ENCODE assay signal across 1 cellular context in genomic region chr3:173225351-173225750, GRCh38.
TF ChIP-seq lines count a peak whose summit lies in the region.

No MANE protein-coding gene starts in this region.

TF ChIP-seq in GM23338, 12 proteins besides CTCF, POLR2A, EP300 and RAD21 (continued from another document):
- TF ChIP-seq ZNF462 (CRISPR knock-in tag; IDR thresholded peaks at IDR 0.05) (no peak), EZH2 (IDR thresholded peaks at IDR 0.05; ENCODE audit: low read depth, unreplicated experiment) (no peak), POLR2AphosphoS5 (IDR thresholded peaks at IDR 0.05; ENCODE audit: low read depth) (no peak), ZNF331 (CRISPR knock-in tag; IDR thresholded peaks at IDR 0.05; ENCODE audit: low read depth) (no peak)
